In the genomic region with DNA sequence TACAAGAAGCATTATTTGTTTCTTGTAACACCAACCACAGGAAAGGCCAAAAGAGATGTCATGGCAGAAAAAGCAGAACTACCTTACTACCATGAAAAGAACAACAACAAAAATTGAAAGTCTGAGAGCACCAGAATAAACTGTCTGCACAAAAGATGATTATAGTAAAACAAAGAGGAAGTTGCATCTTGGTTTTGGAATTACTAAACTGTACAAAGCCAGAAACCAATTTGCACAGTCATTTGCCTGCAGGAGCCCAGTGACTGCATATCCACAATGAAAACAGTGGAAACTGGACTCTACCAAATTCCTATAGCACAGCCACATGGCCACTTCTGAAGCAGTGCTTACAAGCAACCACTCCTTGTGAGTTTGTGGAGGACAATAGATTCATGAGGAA, we compare ENCODE assay signal across 8 cellular contexts.
DNase-seq lines count a peak whose midpoint lies in the region; ATAC-seq, FAIRE-seq and TF ChIP-seq lines count a peak whose summit lies in the region.

No MANE protein-coding gene starts in this region.

- POLR2A ChIA-PET in K562 (lab: Yijun Ruan, JAX) = no interaction called here
- POLR2A ChIA-PET in RWPE1 (lab: Yijun Ruan, JAX; ENCODE audit: low non-redundant PET) = no interaction called here

- no peak overlapping the region for H3K4me2 ChIP-seq in K562 (ENCODE audit: insufficient read depth, low read length)

- no peaks in the 10 kb centered on the region for H3K27me3 ChIP-seq in GM06990 (replicated peaks; ENCODE audit: control insufficient read depth, insufficient read depth, low read length)
- H3K27me3 ChIP-seq in K562 (ENCODE audit: control insufficient read depth in 2 of 2, insufficient read depth in 2 of 2, low read length in 2 of 2) = no peaks in the 10 kb centered on the region; a peak in 1 of 5 replicates

- H3K9ac ChIP-seq in K562 (ENCODE audit: insufficient read depth in 1 of 2, low read depth in 2 of 2, low read length in 2 of 2) = no peak overlapping the region

- TF ChIP-seq RAD21 in K562 (CRISPR knock-in tag; conservative IDR thresholded peaks at IDR 0.05 in 1 of 2, IDR thresholded peaks at IDR 0.05 in 1 of 2) = peak; percentile 32 to 35; a peak in 2 of 4 replicates

- ATAC-seq in GM21390 (IDR thresholded peaks at IDR 0.05; ENCODE audit: unreplicated experiment) (peak; percentile 60), HG03558 (IDR thresholded peaks at IDR 0.05; ENCODE audit: extremely low read depth, unreplicated experiment) (peak; percentile 66), K562 (no peak)
- ATAC-seq in stimulated activated naive CD8-positive, alpha-beta T cell treated with anti-CD3 and anti-CD28 coated beads, Interleukin-15, Interleukin-2, amounts not matched to agents 100 U/mL and 50 U/mL, for 24 hours = peak; percentile 46

- no peaks in the 10 kb centered on the region for H4K20me1 ChIP-seq in K562 (replicated peaks; ENCODE audit: control insufficient read depth, insufficient read depth, low read length)

- no peak for TF ChIP-seq POLR2A in K562 (conservative IDR thresholded peaks at IDR 0.05)

- in situ Hi-C loops in K562 (cut with MboI) = no loop called here

- DNase-seq in GM06990 (ENCODE audit: extremely low read depth, insufficient read length) (peak; percentile 62), K562 (ENCODE audit: extremely low read depth in 1 of 4, low spot score in 3 of 4) (no peak), RWPE1 (ENCODE audit: low spot score) (no peak), HUDEP-2 (lab: John Stamatoyannopoulos, UW; ENCODE audit: unreplicated experiment in 76 of 76) (no peak), NCI-H187 treated with DMSO at 0.1 percent for 48 hours (lab: John Stamatoyannopoulos, UW) (no peak)
- DNase-seq in stimulated activated naive CD8-positive, alpha-beta T cell treated with anti-CD3 and anti-CD28 coated beads, Interleukin-15, Interleukin-2, amounts not matched to agents 100 U/mL and 50 U/mL, for 24 hours = no peak

- no peak for FAIRE-seq in K562 (lab: Jason Lieb, UNC)

- CTCF ChIA-PET in K562 (lab: Yijun Ruan, JAX; ENCODE audit: low intra/inter-chr PET ratio) (no interaction called here), RWPE1 (lab: Yijun Ruan, JAX) (no interaction called here)

- H3K79me2 ChIP-seq in K562 (ENCODE audit: control insufficient read depth, insufficient read depth, low read length) = no peaks in the 10 kb centered on the region

- H3K4me3 ChIP-seq in GM06990 (replicated peaks; ENCODE audit: low read depth, low read length) (no peak overlapping the region), K562 (no peak overlapping the region)

- H3K9me1 ChIP-seq in K562 (ENCODE audit: control insufficient read depth, insufficient read depth, low read length) = no peaks in the 10 kb centered on the region

- no peak for TF ChIP-seq EP300 in K562 (IDR thresholded peaks at IDR 0.05; ENCODE audit: low read length)

- intact Hi-C loops in K562 (cut with micrococcal nuclease) = no loop called here

- BruUV-seq in K562 (replicated peaks; lab: Mats Ljungman, UMichigan) = no TSS peak

- H3K4me1 ChIP-seq in K562 (replicated peaks in 1 of 2; ENCODE audit: control insufficient read depth in 2 of 2, insufficient read depth in 2 of 2, low read length in 2 of 2) = no peaks in the 10 kb centered on the region

- no peak overlapping the region for H2AFZ ChIP-seq in K562 (ENCODE audit: low read depth, low read length)

- TF ChIP-seq CTCF in GM06990 (IDR thresholded peaks at IDR 0.05; ENCODE audit: insufficient read depth, low read length, poor library complexity, severe bottlenecking) (no peak), K562 (IDR thresholded peaks at IDR 0.05 in 2 of 3, conservative IDR thresholded peaks at IDR 0.05 in 1 of 3; ENCODE audit: insufficient read depth in 2 of 3, low read depth in 1 of 3, low read length in 3 of 3) (no peak), RWPE1 (conservative IDR thresholded peaks at IDR 0.05; ENCODE audit: low read depth) (no peak)

- H3K9me3 ChIP-seq in K562 (replicated peaks; ENCODE audit: control insufficient read depth, insufficient read depth, low read depth, low read length) = no peaks in the 10 kb centered on the region

- no peak overlapping the region for H3K27ac ChIP-seq in K562 (ENCODE audit: extremely low read depth, low read depth, low read length)
- H3K27ac ChIP-seq in RWPE1 = no peak overlapping the region

- H3K36me3 ChIP-seq in GM06990 (ENCODE audit: control insufficient read depth, insufficient read depth, low read length) (peaks cover 4% of the 10 kb centered on the region), K562 (ENCODE audit: control insufficient read depth, insufficient read depth, low read length) (no peaks in the 10 kb centered on the region)

TF ChIP-seq in K562, 482 proteins besides CTCF, POLR2A, EP300 and RAD21:
- TF ChIP-seq ZSCAN32 (CRISPR knock-in tag; IDR thresholded peaks at IDR 0.05) (no peak), CEBPB (tag; IDR thresholded peaks at IDR 0.05) (no peak), ZFP36 (IDR thresholded peaks at IDR 0.05; ENCODE audit: low read depth, low read length, partially characterized antibody) (no peak), MAFG (tag; conservative IDR thresholded peaks at IDR 0.05) (peak; percentile 30), ZNF668 (CRISPR knock-in tag; IDR thresholded peaks at IDR 0.05) (no peak), TCF7L2 (IDR thresholded peaks at IDR 0.05; ENCODE audit: low read depth, low read length) (no peak), TSC22D4 (tag; IDR thresholded peaks at IDR 0.05) (no peak), MTA3 (IDR thresholded peaks at IDR 0.05; ENCODE audit: borderline replicate concordance) (no peak), SLC30A9 (CRISPR knock-in tag; IDR thresholded peaks at IDR 0.05) (no peak), TEAD2 (tag; IDR thresholded peaks at IDR 0.05) (no peak), KLF6 (CRISPR knock-in tag; IDR thresholded peaks at IDR 0.05; ENCODE audit: borderline replicate concordance) (no peak)
- TF ChIP-seq, protein P1, sequence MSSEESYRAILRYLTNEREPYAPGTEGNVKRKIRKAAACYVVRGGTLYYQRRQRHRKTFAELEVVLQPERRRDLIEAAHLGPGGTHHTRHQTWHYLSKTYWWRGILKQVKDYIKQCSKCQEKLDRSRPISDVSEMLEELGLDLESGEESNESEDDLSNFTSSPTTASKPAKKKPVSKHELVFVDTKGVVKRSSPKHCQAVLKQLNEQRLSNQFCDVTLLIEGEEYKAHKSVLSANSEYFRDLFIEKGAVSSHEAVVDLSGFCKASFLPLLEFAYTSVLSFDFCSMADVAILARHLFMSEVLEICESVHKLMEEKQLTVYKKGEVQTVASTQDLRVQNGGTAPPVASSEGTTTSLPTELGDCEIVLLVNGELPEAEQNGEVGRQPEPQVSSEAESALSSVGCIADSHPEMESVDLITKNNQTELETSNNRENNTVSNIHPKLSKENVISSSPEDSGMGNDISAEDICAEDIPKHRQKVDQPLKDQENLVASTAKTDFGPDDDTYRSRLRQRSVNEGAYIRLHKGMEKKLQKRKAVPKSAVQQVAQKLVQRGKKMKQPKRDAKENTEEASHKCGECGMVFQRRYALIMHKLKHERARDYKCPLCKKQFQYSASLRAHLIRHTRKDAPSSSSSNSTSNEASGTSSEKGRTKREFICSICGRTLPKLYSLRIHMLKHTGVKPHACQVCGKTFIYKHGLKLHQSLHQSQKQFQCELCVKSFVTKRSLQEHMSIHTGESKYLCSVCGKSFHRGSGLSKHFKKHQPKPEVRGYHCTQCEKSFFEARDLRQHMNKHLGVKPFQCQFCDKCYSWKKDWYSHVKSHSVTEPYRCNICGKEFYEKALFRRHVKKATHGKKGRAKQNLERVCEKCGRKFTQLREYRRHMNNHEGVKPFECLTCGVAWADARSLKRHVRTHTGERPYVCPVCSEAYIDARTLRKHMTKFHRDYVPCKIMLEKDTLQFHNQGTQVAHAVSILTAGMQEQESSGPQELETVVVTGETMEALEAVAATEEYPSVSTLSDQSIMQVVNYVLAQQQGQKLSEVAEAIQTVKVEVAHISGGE (CRISPR knock-in tag; IDR thresholded peaks at IDR 0.05) = 0 out of 6 replicates have a peak, but pooled peaks of 1 of the 3 experiments have one; percentile 26
